ENCODE assay signal across 10 cellular contexts in the genomic region with DNA sequence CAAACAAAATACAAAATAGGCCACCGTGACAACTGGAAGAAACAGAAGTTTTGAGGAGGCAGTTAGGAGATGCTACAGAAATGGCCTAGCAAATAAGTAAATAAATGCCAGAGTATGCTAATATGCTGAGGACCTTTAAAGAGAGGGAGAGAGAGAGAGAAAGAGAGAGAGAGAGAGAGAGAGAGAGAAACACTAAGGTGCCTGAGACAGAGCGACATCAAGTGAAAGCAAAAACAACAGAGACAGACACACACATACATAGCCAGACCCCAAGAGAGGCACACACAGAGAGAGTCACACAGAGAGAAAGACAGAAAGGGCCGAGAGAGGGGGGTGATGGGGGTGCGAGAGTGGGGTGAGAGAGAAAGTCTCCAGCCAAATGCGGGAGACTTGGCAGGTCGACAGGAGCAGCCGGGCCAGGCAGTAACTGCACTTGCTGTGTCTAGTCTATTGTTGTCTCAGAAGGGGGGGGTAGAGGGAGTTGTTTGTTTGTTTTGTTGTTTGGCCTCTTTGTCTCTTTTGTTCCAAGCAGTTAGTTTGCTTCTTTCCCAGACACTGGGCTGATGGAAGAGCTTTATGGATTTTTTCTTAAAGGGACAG. TPM values are rescaled to one million over a fixed set of nuclear protein-coding genes. Genes with fewer than 3 reads are reported as not detected.
DNase-seq lines count a peak whose midpoint lies in the region; ATAC-seq and TF ChIP-seq lines count a peak whose summit lies in the region.
"Had no signal": no experiment of that assay in that cellular context is flagged by ENCODE, and none has a peak within 500 bp of the region (broad histone marks: within the 10 kb centered on the region; RNA-seq: fewer than 3 reads in every experiment).

No MANE protein-coding gene starts in this region.

- no peaks in the 10 kb centered on the region for H3K36me3 ChIP-seq in HUES6 (ENCODE audit: control insufficient read depth, insufficient read depth, low read length)
- H3K36me3 ChIP-seq in hepatocyte (replicated peaks; ENCODE audit: insufficient read depth, low read depth) = no peaks in the 10 kb centered on the region

- no peak overlapping the region for H2AFZ ChIP-seq in hepatocyte

- no peaks in the 10 kb centered on the region for H3K9me2 ChIP-seq in hepatocyte (replicated peaks; ENCODE audit: insufficient read depth)

- DNase-seq in hepatocyte (ENCODE audit: low spot score) (no peak), retina (peak; percentile 59), glomerular visceral epithelial cell (ENCODE audit: extremely low spot score) (no peak)
- DNase-seq in stimulated activated CD4-positive, alpha-beta T cell treated with anti-CD3 and anti-CD28 coated beads, Interleukin-12 subunit alpha, Interleukin-12 subunit beta, amount 100 ng/mL, for 4 hours = no peak
- DNase-seq: activated CD8-positive, alpha-beta T cell treated with anti-CD3 and anti-CD28 coated beads for 36 hours; KBM-7 had no signal

- H4K20me1 ChIP-seq in hepatocyte (ENCODE audit: insufficient read depth, poor library complexity, severe bottlenecking) = no peaks in the 10 kb centered on the region

- TF ChIP-seq CTCF in hepatocyte (IDR thresholded peaks at IDR 0.05; ENCODE audit: poor library complexity) = no peak

- H3K4me1 ChIP-seq in HUES6 (ENCODE audit: control insufficient read depth, insufficient read depth, low read length) (peaks cover 34% of the 10 kb centered on the region), hepatocyte (ENCODE audit: insufficient read depth) (peaks cover 29% of the 10 kb centered on the region)

- no peak for ATAC-seq in HG03354 (IDR thresholded peaks at IDR 0.05; ENCODE audit: poor library complexity, severe bottlenecking, unreplicated experiment)
- no peak for ATAC-seq in GM18502 (IDR thresholded peaks at IDR 0.05; ENCODE audit: poor library complexity, unreplicated experiment)
- ATAC-seq: activated CD8-positive, alpha-beta T cell treated with anti-CD3 and anti-CD28 coated beads for 36 hours had no signal

- no peak overlapping the region for H3K27ac ChIP-seq in HUES6 (ENCODE audit: low read depth, low read length)
- H3K27ac ChIP-seq in angular gyrus (ENCODE audit: low read depth, low read length) = peak overlapping the region; percentile 67
- H3K27ac ChIP-seq in hepatocyte = peak overlapping the region; percentile 70

- H3K9me3 ChIP-seq in HUES6 (ENCODE audit: control insufficient read depth, insufficient read depth, low read depth, low read length) (no peaks in the 10 kb centered on the region), hepatocyte (ENCODE audit: low read depth) (no peaks in the 10 kb centered on the region)

- H3K27me3 ChIP-seq in HUES6 (ENCODE audit: control insufficient read depth, insufficient read depth, low read length) = peaks cover 99% of the 10 kb centered on the region
- H3K27me3 ChIP-seq in hepatocyte = peaks cover 93% of the 10 kb centered on the region

- H3K79me2 ChIP-seq in hepatocyte = no peaks in the 10 kb centered on the region

- H3K4me3 ChIP-seq in HUES6 (ENCODE audit: low read depth, low read length) = peak overlapping the region; percentile 82
- no peak overlapping the region for H3K4me3 ChIP-seq in hepatocyte

- peak overlapping the region; percentile 22 for H3K9ac ChIP-seq in HUES6 (ENCODE audit: low read length)

- H3K4me2 ChIP-seq in hepatocyte = peak overlapping the region; percentile 93

- 37% methylated on average over 7 of the region's 7 CpGs for WGBS in hepatocyte (ENCODE audit: low lambda C conversion rate, missing lambda C conversion rate)

RNA-seq across cellular contexts. Expression of gene NFIB, which starts 30.1 kb away (rescaled TPM):
- total RNA-seq in hepatocyte = 22.8 and 27.3 TPM in 2 replicates
- 13.4 and 15.2 TPM in 2 replicates for polyA plus RNA-seq in hepatocyte
- total RNA-seq: activated CD8-positive, alpha-beta T cell treated with anti-CD3 and anti-CD28 coated beads for 36 hours had no signal
